In the genomic region with DNA sequence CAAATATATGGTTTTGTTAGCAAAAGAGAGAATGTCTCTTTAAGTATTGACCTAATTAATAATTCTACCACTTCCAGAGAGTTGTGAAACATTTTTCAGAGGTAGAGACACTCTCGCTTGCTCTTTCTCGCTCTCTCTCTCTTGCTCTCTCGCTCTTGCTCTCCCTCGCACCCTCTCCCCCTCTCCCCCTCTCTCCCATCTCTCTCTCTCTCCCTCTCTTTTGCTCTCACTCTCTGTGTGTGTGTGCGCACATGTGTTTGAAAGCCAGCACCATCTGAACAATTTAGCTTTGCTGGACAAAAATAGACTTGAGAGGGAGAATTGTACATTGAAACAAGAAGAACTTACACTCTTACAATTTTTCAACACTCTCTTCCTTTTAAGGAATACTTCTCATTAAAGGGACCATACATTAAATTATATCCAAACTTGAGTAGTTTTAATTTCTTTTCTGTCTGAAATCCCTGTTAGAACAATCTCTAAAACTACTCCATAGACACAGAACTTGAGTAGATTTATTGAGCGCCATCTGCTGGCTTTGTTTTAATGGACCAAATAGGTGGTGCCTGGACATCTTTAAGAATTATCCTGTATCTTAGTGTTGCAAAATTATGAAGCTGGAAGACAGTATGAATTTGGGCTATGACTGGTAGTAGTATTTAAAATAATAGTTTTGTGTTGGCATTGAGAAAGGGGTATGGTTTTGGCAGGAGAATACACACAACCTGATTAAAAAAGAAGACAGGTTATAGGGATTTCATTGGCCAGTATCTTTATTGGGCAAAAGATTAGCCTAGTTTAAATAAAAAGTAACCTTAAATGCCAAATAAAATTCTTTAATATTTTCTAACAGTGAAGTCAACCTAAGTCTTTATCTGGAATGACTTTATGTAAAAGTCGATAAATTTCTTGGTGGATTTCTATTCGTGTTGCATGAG, we compare ENCODE assay signal across 9 cellular contexts.
DNase-seq lines count a peak whose midpoint lies in the region; ATAC-seq and TF ChIP-seq lines count a peak whose summit lies in the region.
"Had no signal": no experiment of that assay in that cellular context is flagged by ENCODE, and none has a peak within 500 bp of the region (broad histone marks: within the 10 kb centered on the region; RNA-seq: fewer than 3 reads in every experiment).

No MANE protein-coding gene starts in this region.

- H3K4me1 Mint-ChIP-seq in mesothelial cell of epicardium = peaks cover 41% of the 10 kb centered on the region

- no peaks in the 10 kb centered on the region for H3K27me3 Mint-ChIP-seq in mesothelial cell of epicardium (ENCODE audit: low read depth)

- H3K4me3 ChIP-seq in MG63 (no peak overlapping the region), thoracic aorta (no peak overlapping the region)
- H3K4me3 ChIP-seq: BLaER1 treated with 17β-estradiol and CSF1 and Interleukin-3, amounts not matched to agents 10 nM and 100 nM had no signal

- ATAC-seq in thoracic aorta (ENCODE audit: insufficient number of reproducible peaks, low FRiP score, low read depth) = no peak
- ATAC-seq in HG03354 (IDR thresholded peaks at IDR 0.05; ENCODE audit: poor library complexity, severe bottlenecking, unreplicated experiment) = no peak

- no peaks in the 10 kb centered on the region for H3K36me3 Mint-ChIP-seq in mesothelial cell of epicardium

- no peak overlapping the region for H3K4me3 Mint-ChIP-seq in mesothelial cell of epicardium

- no peak overlapping the region for H3K27ac ChIP-seq in thoracic aorta

- H3K4me1 ChIP-seq in thoracic aorta (ENCODE audit: control insufficient read depth in 1 of 2, low read depth in 2 of 2) = peaks cover 0 to 10% of the 10 kb centered on the region in 2 donors

- no peaks in the 10 kb centered on the region for H3K9me3 Mint-ChIP-seq in mesothelial cell of epicardium

- no peaks in the 10 kb centered on the region for H3K36me3 ChIP-seq in MG63
- no peaks in the 10 kb centered on the region for H3K36me3 ChIP-seq in thoracic aorta
- H3K36me3 ChIP-seq: BLaER1 treated with 17β-estradiol and CSF1 and Interleukin-3, amounts not matched to agents 10 nM and 100 nM had no signal

- H3K27ac Mint-ChIP-seq in mesothelial cell of epicardium = peak overlapping the region; percentile 49

- H3K9me3 ChIP-seq in MG63 (no peaks in the 10 kb centered on the region), thoracic aorta (no peaks in the 10 kb centered on the region)
- H3K9me3 ChIP-seq: BLaER1 treated with 17β-estradiol and CSF1 and Interleukin-3, amounts not matched to agents 10 nM and 100 nM had no signal

- peak; percentile 73 for DNase-seq in DMS53 (lab: John Stamatoyannopoulos, UW)
- DNase-seq in DMS53 treated with DMSO at 0.1 percent for 48 hours (lab: John Stamatoyannopoulos, UW; ENCODE audit: unreplicated experiment) = no peak
- DNase-seq in MG63 = peak; percentile 17
- peak; percentile 15 for DNase-seq in T-helper 9 cell
- peak; percentile 57 to 77 for DNase-seq in dermis microvascular lymphatic vessel endothelial cell (ENCODE audit: low read depth in 2 of 2)
- no peak for DNase-seq in mesothelial cell of epicardium (ENCODE audit: low spot score in 2 of 2, unreplicated experiment in 2 of 2)
- no peak for DNase-seq in thoracic aorta (ENCODE audit: low spot score)

- peak; percentile 30 for TF ChIP-seq CTCF in mesothelial cell of epicardium (IDR thresholded peaks at IDR 0.05; ENCODE audit: unreplicated experiment)
- peak; percentile 50 for TF ChIP-seq CTCF in thoracic aorta (IDR thresholded peaks at IDR 0.05)

- H3K27me3 ChIP-seq in MG63 (no peaks in the 10 kb centered on the region), thoracic aorta (replicated peaks; ENCODE audit: insufficient read depth) (no peaks in the 10 kb centered on the region)
- H3K27me3 ChIP-seq: BLaER1 treated with 17β-estradiol and CSF1 and Interleukin-3, amounts not matched to agents 10 nM and 100 nM had no signal

Comparison
In these comparisons a context has a peak if more than half of its experiments do, and no peak if none do; other contexts are left out.
1. DNase-seq: peak in DMS53 (single experiment), MG63 (single experiment), T-helper 9 cell (single experiment) and dermis microvascular lymphatic vessel endothelial cell (2 of 2); none in DMS53 treated with DMSO at 0.1 percent for 48 hours (single experiment), mesothelial cell of epicardium (0 of 2) and thoracic aorta (single experiment).